Comparison of ENCODE assay signal across 1 cellular context in genomic region chr1:113811888-113812660, GRCh38.
TF ChIP-seq lines count a peak whose summit lies in the region.

TSS of gene RSBN1 (minus strand) at chr1:113812476. CDS start at chr1:113812412, 64 bp downstream.

TF ChIP-seq in HEK293, 187 proteins besides CTCF, POLR2A, EP300 and RAD21 (continued from another document):
- TF ChIP-seq SP2 (tag by site-specific recombination; IDR thresholded peaks at IDR 0.05) (peak; percentile 64), ZNF202 (tag by site-specific recombination; IDR thresholded peaks at IDR 0.05; ENCODE audit: borderline replicate concordance) (no peak), ZNF394 (tag by site-specific recombination; IDR thresholded peaks at IDR 0.05; ENCODE audit: borderline replicate concordance) (peak; percentile 59; the same call in 1 of the 2 replicates), ZNF596 (tag by site-specific recombination; IDR thresholded peaks at IDR 0.05) (no peak), ZNF2 (tag by site-specific recombination; IDR thresholded peaks at IDR 0.05) (no peak; the same call in none of the 2 replicates), ZNF658 (tag by site-specific recombination; IDR thresholded peaks at IDR 0.05) (no peak), ZNF155 (tag by site-specific recombination; IDR thresholded peaks at IDR 0.05) (no peak), ZNF664 (tag by site-specific recombination; IDR thresholded peaks at IDR 0.05) (peak; percentile 34; the same call in 1 of the 2 replicates), ZNF549 (tag by site-specific recombination; IDR thresholded peaks at IDR 0.05) (no peak), SALL2 (tag by site-specific recombination; IDR thresholded peaks at IDR 0.05; ENCODE audit: borderline replicate concordance) (no peak), ZNF776 (tag by site-specific recombination; IDR thresholded peaks at IDR 0.05; ENCODE audit: borderline replicate concordance) (no peak), MYNN (tag by site-specific recombination; IDR thresholded peaks at IDR 0.05; ENCODE audit: borderline replicate concordance) (peak; percentile 97), REST (tag by site-specific recombination; IDR thresholded peaks at IDR 0.05) (0 out of 2 replicates have a peak, but pooled peaks have one; percentile 51), ZNF223 (tag by site-specific recombination; IDR thresholded peaks at IDR 0.05) (no peak), ZNF157 (tag by site-specific recombination; IDR thresholded peaks at IDR 0.05) (no peak), ZNF571 (tag by site-specific recombination; IDR thresholded peaks at IDR 0.05) (no peak)
- TF ChIP-seq, protein P1, sequence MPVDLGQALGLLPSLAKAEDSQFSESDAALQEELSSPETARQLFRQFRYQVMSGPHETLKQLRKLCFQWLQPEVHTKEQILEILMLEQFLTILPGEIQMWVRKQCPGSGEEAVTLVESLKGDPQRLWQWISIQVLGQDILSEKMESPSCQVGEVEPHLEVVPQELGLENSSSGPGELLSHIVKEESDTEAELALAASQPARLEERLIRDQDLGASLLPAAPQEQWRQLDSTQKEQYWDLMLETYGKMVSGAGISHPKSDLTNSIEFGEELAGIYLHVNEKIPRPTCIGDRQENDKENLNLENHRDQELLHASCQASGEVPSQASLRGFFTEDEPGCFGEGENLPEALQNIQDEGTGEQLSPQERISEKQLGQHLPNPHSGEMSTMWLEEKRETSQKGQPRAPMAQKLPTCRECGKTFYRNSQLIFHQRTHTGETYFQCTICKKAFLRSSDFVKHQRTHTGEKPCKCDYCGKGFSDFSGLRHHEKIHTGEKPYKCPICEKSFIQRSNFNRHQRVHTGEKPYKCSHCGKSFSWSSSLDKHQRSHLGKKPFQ (tag by site-specific recombination; IDR thresholded peaks at IDR 0.05): no peak
